8 cellular contexts compared by ENCODE assay signal in genomic region chr12:11171953-11172675, GRCh38.
DNase-seq lines count a peak whose midpoint lies in the region; ATAC-seq and TF ChIP-seq lines count a peak whose summit lies in the region.

No MANE protein-coding gene starts in this region.

- H3K4me1 ChIP-seq in Loucy (ENCODE audit: insufficient read depth, low read length, poor library complexity, severe bottlenecking): peaks cover 32% of the 10 kb centered on the region
- H3K4me1 ChIP-seq in iPS-20b (ENCODE audit: insufficient read depth, low read length): peaks cover 15% of the 10 kb centered on the region

- peaks cover 34% of the 10 kb centered on the region for H4K20me1 ChIP-seq in Loucy (ENCODE audit: insufficient read depth, low read length, poor library complexity, severe bottlenecking)

- peak overlapping the region; percentile 98 for H3K4me3 Mint-ChIP-seq in activated naive CD8-positive, alpha-beta T cell
- peak overlapping the region; percentile 97 to 100 for H3K4me3 Mint-ChIP-seq in stimulated activated naive B cell treated with anti-CD40 and anti-IgM and Interleukin-4, amounts not matched to agents 10 μg/mL and 1 μg/mL and 100 μg/mL, for 72 hours

- peaks cover 28% of the 10 kb centered on the region for H3K36me3 Mint-ChIP-seq in activated naive CD8-positive, alpha-beta T cell
- peaks cover 47 to 53% of the 10 kb centered on the region in 2 donors for H3K36me3 Mint-ChIP-seq in stimulated activated naive B cell treated with anti-CD40 and anti-IgM and Interleukin-4, amounts not matched to agents 10 μg/mL and 1 μg/mL and 100 μg/mL, for 72 hours

- H3K9me2 ChIP-seq in Loucy (replicated peaks; ENCODE audit: low read depth, low read length): no peaks in the 10 kb centered on the region

- H3K4me1 Mint-ChIP-seq in activated naive CD8-positive, alpha-beta T cell (ENCODE audit: low read depth): peaks cover 68% of the 10 kb centered on the region
- H3K4me1 Mint-ChIP-seq in stimulated activated naive B cell treated with anti-CD40 and anti-IgM and Interleukin-4, amounts not matched to agents 10 μg/mL and 1 μg/mL and 100 μg/mL, for 72 hours: peaks cover 23 to 52% of the 10 kb centered on the region in 2 donors

- no peaks in the 10 kb centered on the region for H3K36me3 ChIP-seq in Loucy (ENCODE audit: insufficient read depth, low read length)
- peaks cover 20% of the 10 kb centered on the region; the same call in 1 of the 2 replicates for H3K36me3 ChIP-seq in iPS-20b (ENCODE audit: insufficient read depth, low read depth, low read length)

- peaks cover 53% of the 10 kb centered on the region for H3K79me2 ChIP-seq in Loucy (ENCODE audit: insufficient read depth, low read length)

- H2AFZ ChIP-seq in Loucy (ENCODE audit: low read length): peak overlapping the region; percentile 47; the same call in 1 of the 2 replicates

- H3K27ac Mint-ChIP-seq in activated naive CD8-positive, alpha-beta T cell: peak overlapping the region; percentile 99
- H3K27ac Mint-ChIP-seq in stimulated activated naive B cell treated with anti-CD40 and anti-IgM and Interleukin-4, amounts not matched to agents 10 μg/mL and 1 μg/mL and 100 μg/mL, for 72 hours: peak overlapping the region; percentile 100

- no peaks in the 10 kb centered on the region for H3K9me3 ChIP-seq in Loucy (ENCODE audit: insufficient read depth, low read depth, low read length)
- no peaks in the 10 kb centered on the region for H3K9me3 ChIP-seq in iPS-20b (ENCODE audit: insufficient read depth, low read depth, low read length)

- H3K9me3 Mint-ChIP-seq in activated naive CD8-positive, alpha-beta T cell (ENCODE audit: low read depth): no peaks in the 10 kb centered on the region
- no peaks in the 10 kb centered on the region for H3K9me3 Mint-ChIP-seq in stimulated activated naive B cell treated with anti-CD40 and anti-IgM and Interleukin-4, amounts not matched to agents 10 μg/mL and 1 μg/mL and 100 μg/mL, for 72 hours

- H3K27me3 ChIP-seq in Loucy (ENCODE audit: insufficient read depth, low read length, poor library complexity, severe bottlenecking) (no peaks in the 10 kb centered on the region), iPS-20b (ENCODE audit: insufficient read depth, low read length) (no peaks in the 10 kb centered on the region)

- H3K9ac ChIP-seq in Loucy (ENCODE audit: low read depth, low read length, poor library complexity, severe bottlenecking): peak overlapping the region; percentile 74
- peak overlapping the region; percentile 99 for H3K9ac ChIP-seq in iPS-20b (ENCODE audit: low read depth, low read length)

- DNase-seq in DMS53 treated with DMSO at 0.1 percent for 48 hours (lab: John Stamatoyannopoulos, UW; ENCODE audit: unreplicated experiment) (peak; percentile 52), amniotic stem cell (lab: John Stamatoyannopoulos, UW) (no peak), GOT3 (lab: John Stamatoyannopoulos, UW) (no peak)
- no peak for DNase-seq in stimulated activated naive B cell treated with anti-CD40 and anti-IgM and Interleukin-4, amounts not matched to agents 10 μg/mL and 1 μg/mL and 100 μg/mL, for 72 hours
- DNase-seq in activated CD8-positive, alpha-beta memory T cell treated with anti-CD3 and anti-CD28 coated beads, Interleukin-2, amount 50 U/mL, for 48 hours: no peak

- no peak for ATAC-seq in stimulated activated naive B cell treated with anti-CD40 and anti-IgM and Interleukin-4, amounts not matched to agents 10 μg/mL and 1 μg/mL and 100 μg/mL, for 72 hours (replicated peaks)

- H3K4me3 ChIP-seq in Loucy (ENCODE audit: low read length, poor library complexity, severe bottlenecking): peak overlapping the region; percentile 80
- H3K4me3 ChIP-seq in iPS-20b (ENCODE audit: low read length): peak overlapping the region; percentile 98

- H3F3A ChIP-seq in Loucy (ENCODE audit: low read depth): no peaks in the 10 kb centered on the region

- peak overlapping the region; percentile 93 for H3K4me2 ChIP-seq in Loucy (ENCODE audit: low read depth, low read length, poor library complexity, severe bottlenecking)

- no peaks in the 10 kb centered on the region for H3K27me3 Mint-ChIP-seq in activated naive CD8-positive, alpha-beta T cell
- no peaks in the 10 kb centered on the region for H3K27me3 Mint-ChIP-seq in stimulated activated naive B cell treated with anti-CD40 and anti-IgM and Interleukin-4, amounts not matched to agents 10 μg/mL and 1 μg/mL and 100 μg/mL, for 72 hours

- no peak for TF ChIP-seq CTCF in Loucy (conservative IDR thresholded peaks at IDR 0.05; ENCODE audit: low read length)

- H3K27ac ChIP-seq in iPS-20b (ENCODE audit: low read length): peak overlapping the region; percentile 83
